ENCODE assay signal across 1 cellular context in the genomic region with DNA sequence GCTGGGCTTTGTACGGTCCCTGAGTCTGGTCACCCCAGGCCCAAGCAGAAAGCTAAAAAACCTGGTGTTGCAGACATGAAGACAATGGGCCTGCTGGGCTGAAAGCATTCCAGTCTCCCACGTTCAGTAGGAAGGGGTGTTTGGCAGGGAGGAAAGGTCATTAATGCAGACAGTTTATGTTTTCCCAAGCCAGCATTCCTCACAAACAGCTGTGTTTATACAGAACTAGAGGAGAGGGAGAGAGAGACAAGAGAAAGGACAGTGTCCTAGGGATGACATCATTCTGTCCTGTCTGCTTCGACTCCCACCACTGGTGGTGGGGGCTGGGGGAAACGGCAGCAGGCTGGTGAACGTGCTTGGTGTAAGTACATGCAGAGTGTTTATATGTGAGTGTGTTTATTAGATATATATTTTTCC.
A peak's percentile ranks its signal among the peaks of the same experiment; 100 is the strongest.
TF ChIP-seq lines count a peak whose summit lies in the region.

No MANE protein-coding gene starts in this region.

TF ChIP-seq in IMR-90, 13 proteins besides CTCF, POLR2A, EP300 and RAD21 (continued from another document):
- TF ChIP-seq RCOR1 (IDR thresholded peaks at IDR 0.05; ENCODE audit: insufficient replicate concordance, low read length) (peak; percentile 100), FOS (IDR thresholded peaks at IDR 0.05; ENCODE audit: low read depth, low read length) (peak; percentile 66), NFE2L2 (IDR thresholded peaks at IDR 0.05; ENCODE audit: low read depth, low read length) (peak; percentile 54; the same call in 1 of the 2 replicates), BHLHE40 (IDR thresholded peaks at IDR 0.05; ENCODE audit: low read depth, low read length) (peak; percentile 92), CEBPB (IDR thresholded peaks at IDR 0.05; ENCODE audit: low read depth, low read length) (peak; percentile 23; the same call in 1 of the 2 replicates), CHD1 (IDR thresholded peaks at IDR 0.05; ENCODE audit: low read depth, low read length) (no peak), SMC3 (IDR thresholded peaks at IDR 0.05; ENCODE audit: low read depth, low read length) (peak; percentile 22; the same call in 1 of the 2 replicates)
TF ChIP-seq in IMR-90: peak in this region for 7.
